8 cellular contexts compared by ENCODE assay signal in the genomic region with DNA sequence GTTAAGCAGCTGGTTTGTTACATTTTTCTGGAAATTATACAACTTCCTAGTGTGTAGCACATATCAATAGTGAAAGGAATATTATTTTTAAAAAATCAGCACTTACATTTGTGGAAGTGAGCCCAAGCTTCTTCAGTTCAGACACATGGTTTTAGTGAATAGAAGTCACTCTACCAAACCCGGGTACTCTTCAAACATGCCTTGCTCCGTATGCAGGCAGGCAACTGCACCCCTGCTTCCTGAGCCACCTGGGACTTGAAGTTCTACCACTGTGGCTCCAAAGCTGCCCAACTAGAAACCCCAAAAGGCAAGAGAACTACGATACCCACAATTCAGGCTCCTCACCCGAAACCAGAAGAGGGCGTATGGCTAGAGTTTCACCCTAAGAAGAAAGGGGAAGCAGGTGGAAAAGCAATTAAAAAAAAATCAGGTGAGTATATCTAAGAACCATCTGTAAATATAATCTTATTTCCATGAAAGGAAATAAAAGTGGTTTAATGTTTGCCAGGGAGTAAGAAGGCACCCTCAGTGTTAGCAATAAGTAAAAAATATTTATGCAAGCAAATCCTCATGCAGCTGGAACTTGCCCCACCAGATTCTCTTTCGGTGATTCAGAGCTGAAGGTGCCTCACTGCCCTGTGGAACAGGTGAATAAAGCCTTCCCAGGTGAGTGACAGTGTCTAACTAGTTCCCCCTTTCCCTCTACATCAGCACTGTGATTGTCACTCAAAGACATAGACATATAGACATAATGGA.
DNase-seq lines count a peak whose midpoint lies in the region; ATAC-seq and TF ChIP-seq lines count a peak whose summit lies in the region.

A gene with protein sequence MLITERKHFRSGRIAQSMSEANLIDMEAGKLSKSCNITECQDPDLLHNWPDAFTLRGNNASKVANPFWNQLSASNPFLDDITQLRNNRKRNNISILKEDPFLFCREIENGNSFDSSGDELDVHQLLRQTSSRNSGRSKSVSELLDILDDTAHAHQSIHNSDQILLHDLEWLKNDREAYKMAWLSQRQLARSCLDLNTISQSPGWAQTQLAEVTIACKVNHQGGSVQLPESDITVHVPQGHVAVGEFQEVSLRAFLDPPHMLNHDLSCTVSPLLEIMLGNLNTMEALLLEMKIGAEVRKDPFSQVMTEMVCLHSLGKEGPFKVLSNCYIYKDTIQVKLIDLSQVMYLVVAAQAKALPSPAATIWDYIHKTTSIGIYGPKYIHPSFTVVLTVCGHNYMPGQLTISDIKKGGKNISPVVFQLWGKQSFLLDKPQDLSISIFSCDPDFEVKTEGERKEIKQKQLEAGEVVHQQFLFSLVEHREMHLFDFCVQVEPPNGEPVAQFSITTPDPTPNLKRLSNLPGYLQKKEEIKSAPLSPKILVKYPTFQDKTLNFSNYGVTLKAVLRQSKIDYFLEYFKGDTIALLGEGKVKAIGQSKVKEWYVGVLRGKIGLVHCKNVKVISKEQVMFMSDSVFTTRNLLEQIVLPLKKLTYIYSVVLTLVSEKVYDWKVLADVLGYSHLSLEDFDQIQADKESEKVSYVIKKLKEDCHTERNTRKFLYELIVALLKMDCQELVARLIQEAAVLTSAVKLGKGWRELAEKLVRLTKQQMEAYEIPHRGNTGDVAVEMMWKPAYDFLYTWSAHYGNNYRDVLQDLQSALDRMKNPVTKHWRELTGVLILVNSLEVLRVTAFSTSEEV (minus strand): TSS at position 192 of the 756 bp plus-strand sequence. CDS start 55,522 bp downstream, outside the sequence.

- ATAC-seq in GM19463 (IDR thresholded peaks at IDR 0.05; ENCODE audit: unreplicated experiment) (peak; percentile 37), HG03520 (IDR thresholded peaks at IDR 0.05; ENCODE audit: unreplicated experiment) (peak; percentile 49), RWPE2 (ENCODE audit: low read depth) (peak; percentile 91)

- DNase-seq in GM12865 (ENCODE audit: low read depth) (peak; percentile 96), RWPE2 (ENCODE audit: low spot score) (peak; percentile 59), iPS-NIHi11 (ENCODE audit: low spot score) (peak; percentile 78), GM19240 (ENCODE audit: insufficient read length, low spot score) (no peak), RKO (ENCODE audit: low spot score) (no peak), pons (ENCODE audit: low spot score) (no peak)

- peaks cover 49% of the 10 kb centered on the region for H3K4me1 ChIP-seq in RWPE2 (ENCODE audit: insufficient read depth, poor library complexity, severe bottlenecking)

- H3K27me3 ChIP-seq in RWPE2 (ENCODE audit: insufficient read depth, poor library complexity, severe bottlenecking), result no peaks in the 10 kb centered on the region

- H3K4me3 ChIP-seq in GM12865 (ENCODE audit: low read depth, low read length) (peak within 1 kb of the TSS; percentile 73), RWPE2 (ENCODE audit: severe bottlenecking) (peak within 1 kb of the TSS; percentile 10)

- no peaks in the 10 kb centered on the region for H3K36me3 ChIP-seq in RWPE2 (ENCODE audit: low read depth)

- no peaks in the 10 kb centered on the region for H3K9me3 ChIP-seq in RWPE2 (ENCODE audit: severe bottlenecking)

- TF ChIP-seq CTCF in GM12865 (IDR thresholded peaks at IDR 0.05; ENCODE audit: insufficient read depth, low read depth, low read length, missing control alignments) (peak; percentile 71), RWPE2 (IDR thresholded peaks at IDR 0.05; ENCODE audit: poor library complexity, severe bottlenecking) (peak; percentile 57)

- H3K27ac ChIP-seq in RWPE2 (ENCODE audit: poor library complexity, severe bottlenecking), result peak within 1 kb of the TSS; percentile 40

Comparison
In these comparisons a context has a peak if more than half of its experiments do, and no peak if none do; other contexts are left out.
1. DNase-seq: peak in GM12865 (single experiment), RWPE2 (single experiment) and iPS-NIHi11 (single experiment); none in GM19240 (single experiment), RKO (single experiment) and pons (single experiment).
2. ATAC-seq: peak in every context shown above with its lines; median percentile 91 in RWPE2; 49 in HG03520; 37 in GM19463.